In the genomic region with DNA sequence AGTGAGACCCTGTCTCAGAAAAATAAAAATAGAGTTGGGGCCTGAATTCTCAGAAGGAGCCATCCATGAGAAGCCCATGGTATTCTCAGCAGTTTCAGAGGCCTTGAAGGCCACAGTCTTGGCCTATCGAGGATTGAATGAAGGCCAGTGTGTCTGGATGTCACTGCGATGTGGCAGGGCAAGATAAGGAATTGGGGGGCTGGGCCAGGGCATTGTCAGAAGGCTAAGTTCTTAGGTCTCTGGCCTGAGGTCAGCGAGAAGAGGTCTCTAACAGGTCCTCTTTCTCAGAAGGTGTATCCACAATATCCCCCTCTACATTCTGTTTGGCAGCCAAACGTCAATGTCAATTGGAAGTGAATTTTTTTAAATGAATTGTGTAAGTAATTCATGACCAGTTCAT, we compare ENCODE assay signal across 28 cellular contexts. TPM values are rescaled to one million over a fixed set of nuclear protein-coding genes. Genes with fewer than 3 reads are reported as not detected.
"Had no signal": no experiment of that assay in that cellular context is flagged by ENCODE, and none has a peak within 500 bp of the region (broad histone marks: within the 10 kb centered on the region; RNA-seq: fewer than 3 reads in every experiment).

No MANE protein-coding gene starts in this region.

- H3K4me3 Mint-ChIP-seq: activated B cell treated with CpG ODN at 0.5 μM for 24 hours; activated CD4-positive, alpha-beta memory T cell treated with anti-CD3 and anti-CD28 coated beads, Interleukin-2, amount 10 ng/mL, durations not matched to agents 7 days and 5 days had no signal

- H3K27me3 Mint-ChIP-seq: activated B cell treated with CpG ODN at 0.5 μM for 24 hours; activated CD4-positive, alpha-beta memory T cell treated with anti-CD3 and anti-CD28 coated beads, Interleukin-2, amount 10 ng/mL, durations not matched to agents 7 days and 5 days; activated CD4-positive, alpha-beta T cell treated with anti-CD3 and anti-CD28 coated beads, Interleukin-2, amount 10 ng/mL, durations not matched to agents 24 days and 14 days; activated naive CD4-positive, alpha-beta T cell treated with anti-CD3 and anti-CD28 coated beads, Interleukin-2, amount 50 U/mL, for 24 hours had no signal

- H3K27me3 ChIP-seq: adrenal gland, Peyer's patch, SJCRH30 had no signal

- H3K9me3 Mint-ChIP-seq: activated CD4-positive, alpha-beta memory T cell treated with anti-CD3 and anti-CD28 coated beads, Interleukin-2, amount 10 ng/mL, durations not matched to agents 7 days and 5 days had no signal

- H3K4me1 ChIP-seq: Peyer's patch, SJCRH30 had no signal

- H3K27ac Mint-ChIP-seq: activated B cell treated with CpG ODN at 0.5 μM for 24 hours had no signal

- H3K27ac ChIP-seq: Peyer's patch, RWPE1, SJCRH30 had no signal

- DNase-seq: activated B cell treated with CpG ODN at 0.5 μM for 24 hours; activated CD4-positive, alpha-beta memory T cell treated with anti-CD3 and anti-CD28 coated beads, Interleukin-2, amount 10 ng/mL, durations not matched to agents 7 days and 5 days; activated CD4-positive, alpha-beta T cell treated with anti-CD3 and anti-CD28 coated beads for 1 hour; activated CD4-positive, alpha-beta T cell treated with anti-CD3 and anti-CD28 coated beads, Interleukin-2, amount 10 ng/mL, durations not matched to agents 24 days and 14 days; activated CD8-positive, alpha-beta memory T cell treated with anti-CD3 and anti-CD28 coated beads, Interleukin-2, amount 50 U/mL, for 48 hours; activated T-cell treated with anti-CD3 and anti-CD28 coated beads, Interleukin-2, amount 50 U/mL, for 1 hour; anterior cingulate cortex; cerebellar nuclear complex; KBM-7; NCI-H1092; NCI-H1417; NCI-H1930; NCI-H2107; NCI-H2171 treated with DMSO at 0.1 percent for 48 hours; NCI-H226; NCI-H526; NCI-H774; Peyer's patch; Right ventricle myocardium superior; SJCRH30; SK-N-SH had no signal

RNA-seq across cellular contexts. Expression of a gene that starts 18.1 kb away (rescaled TPM):
- total RNA-seq: activated B cell treated with CpG ODN at 0.5 μM for 24 hours; activated CD4-positive, alpha-beta memory T cell treated with anti-CD3 and anti-CD28 coated beads, Interleukin-2, amount 10 ng/mL, durations not matched to agents 7 days and 5 days; activated CD4-positive, alpha-beta T cell treated with anti-CD3 and anti-CD28 coated beads, Interleukin-2, amount 10 ng/mL, durations not matched to agents 24 days and 14 days; cardiac septum; MCF 10A; NCI-H460; Peyer's patch; Right ventricle myocardium superior; SJCRH30; T-helper 2 cell treated with Interferon-gamma antibody and Interleukin-4, amounts not matched to agents 100 ng/mL and 5 ng/mL, for 36 hours had no signal
- polyA plus RNA-seq: SK-N-SH had no signal
